ENCODE assay signal across 16 cellular contexts in genomic region chr12:116431677-116432300, GRCh38.
"Had no signal": no experiment of that assay in that cellular context is flagged by ENCODE, and none has a peak within 500 bp of the region (broad histone marks: within the 10 kb centered on the region; RNA-seq: fewer than 3 reads in every experiment).

No MANE protein-coding gene starts in this region.

- H3K4me3 ChIP-seq: ascending aorta, pancreas, sigmoid colon, spleen had no signal

- H3K9me3 ChIP-seq: ascending aorta, pancreas had no signal

- H3K4me1 Mint-ChIP-seq: activated naive CD8-positive, alpha-beta T cell treated with anti-CD3 and anti-CD28 coated beads, Interleukin-2, amount 50 U/mL, for 24 hours had no signal

- H3K27ac Mint-ChIP-seq: activated naive CD4-positive, alpha-beta T cell treated with anti-CD3 and anti-CD28 coated beads for 36 hours; activated naive CD8-positive, alpha-beta T cell treated with anti-CD3 and anti-CD28 coated beads, Interleukin-2, amount 50 U/mL, for 24 hours; activated T-helper 2 cell treated with anti-CD3 and anti-CD28 coated beads, Interferon-gamma antibody, Interleukin-2, Interleukin-4, amounts not matched to agents 10 μg/mL and 5 μg/mL and 100 μg/mL, durations not matched to agents 14 hours and 24 hours and 36 hours; stimulated activated naive CD8-positive, alpha-beta T cell treated with anti-CD3 and anti-CD28 coated beads, Interleukin-15, Interleukin-2, amounts not matched to agents 100 ng/mL and 50 ng/mL, for 24 hours; T-cell had no signal

- H3K36me3 Mint-ChIP-seq: T-cell had no signal

- H3K4me3 Mint-ChIP-seq: activated naive CD4-positive, alpha-beta T cell treated with anti-CD3 and anti-CD28 coated beads for 36 hours; activated naive CD8-positive, alpha-beta T cell treated with anti-CD3 and anti-CD28 coated beads, Interleukin-2, amount 50 U/mL, for 24 hours; stimulated activated naive CD8-positive, alpha-beta T cell treated with anti-CD3 and anti-CD28 coated beads, Interleukin-15, Interleukin-2, amounts not matched to agents 100 ng/mL and 50 ng/mL, for 24 hours; T-cell had no signal

- H3K36me3 ChIP-seq: ascending aorta, pancreas, sigmoid colon, spleen had no signal

- H3K9me3 Mint-ChIP-seq: activated naive CD4-positive, alpha-beta T cell treated with anti-CD3 and anti-CD28 coated beads for 36 hours; activated naive CD8-positive, alpha-beta T cell treated with anti-CD3 and anti-CD28 coated beads, Interleukin-2, amount 50 U/mL, for 24 hours; activated T-helper 2 cell treated with anti-CD3 and anti-CD28 coated beads, Interferon-gamma antibody, Interleukin-2, Interleukin-4, amounts not matched to agents 10 μg/mL and 5 μg/mL and 100 μg/mL, durations not matched to agents 14 hours and 24 hours and 36 hours; stimulated activated naive CD8-positive, alpha-beta T cell treated with anti-CD3 and anti-CD28 coated beads, Interleukin-15, Interleukin-2, amounts not matched to agents 100 ng/mL and 50 ng/mL, for 24 hours; T-cell had no signal

- H3K27me3 ChIP-seq: ascending aorta, pancreas, sigmoid colon, spleen had no signal

- FAIRE-seq: bronchial epithelial cell, endometrium, pancreas had no signal

- ATAC-seq: activated CD4-positive, CD25-positive, alpha-beta regulatory T cell treated with anti-CD3 and anti-CD28 coated beads, Interleukin-2, amount 50 U/mL, for 24 hours; activated naive CD8-positive, alpha-beta T cell treated with anti-CD3 and anti-CD28 coated beads, Interleukin-2, amount 50 U/mL, for 24 hours; pancreas; T-cell had no signal

- DNase-seq: activated CD4-positive, alpha-beta T cell treated with anti-CD3 and anti-CD28 coated beads, Interleukin-2, amount 50 U/mL, for 1 hour; activated naive CD4-positive, alpha-beta T cell treated with anti-CD3 and anti-CD28 coated beads for 36 hours; activated naive CD8-positive, alpha-beta T cell treated with anti-CD3 and anti-CD28 coated beads, Interleukin-2, amount 50 U/mL, for 24 hours; activated T-cell treated with anti-CD3 and anti-CD28 coated beads, Interleukin-2, amount 50 U/mL, for 1 hour; hippocampal formation; pancreas; spleen; T-cell; T-helper 9 cell had no signal

- H3K27me3 Mint-ChIP-seq: activated naive CD8-positive, alpha-beta T cell treated with anti-CD3 and anti-CD28 coated beads, Interleukin-2, amount 50 U/mL, for 24 hours; stimulated activated naive CD8-positive, alpha-beta T cell treated with anti-CD3 and anti-CD28 coated beads, Interleukin-15, Interleukin-2, amounts not matched to agents 100 ng/mL and 50 ng/mL, for 24 hours; T-cell had no signal

- H3K27ac ChIP-seq: pancreas had no signal
